In genomic region chr14:69818760-69819191, GRCh38 we compare ENCODE assay signal across 8 cellular contexts. TPM values are rescaled to one million over a fixed set of nuclear protein-coding genes. Genes with fewer than 3 reads are reported as not detected.
DNase-seq lines count a peak whose midpoint lies in the region; ATAC-seq and TF ChIP-seq lines count a peak whose summit lies in the region.

No MANE protein-coding gene starts in this region.

- H3K27ac ChIP-seq in WERI-Rb-1, result no peak overlapping the region

- DNase-seq in AG04449 (ENCODE audit: low read depth, low spot score), result peak; percentile 9
- DNase-seq in NCI-H2171 (lab: John Stamatoyannopoulos, UW), result peak; percentile 30
- DNase-seq in WERI-Rb-1, result peak; percentile 88
- DNase-seq in central memory CD4-positive, alpha-beta T cell, result peak; percentile 44
- peak; percentile 18 for DNase-seq in kidney epithelial cell (ENCODE audit: low read depth)
- DNase-seq in stimulated activated CD4-positive, alpha-beta T cell treated with anti-CD3 and anti-CD28 coated beads, Interleukin-2, amount 100 ng/mL, for 4 hours (ENCODE audit: low read depth), result peak; percentile 15

- no peaks in the 10 kb centered on the region for H3K9me3 ChIP-seq in WERI-Rb-1 (ENCODE audit: severe bottlenecking)

- POLR2A ChIA-PET in AG04449 (lab: Yijun Ruan, JAX), result no interaction called here

- ATAC-seq in GM19035 (IDR thresholded peaks at IDR 0.05; ENCODE audit: unreplicated experiment) (peak; percentile 56), HG02588 (IDR thresholded peaks at IDR 0.05; ENCODE audit: unreplicated experiment) (no peak)

- H3K4me3 ChIP-seq in AG04449 (ENCODE audit: low read depth, low read length), result no peak overlapping the region
- H3K4me3 ChIP-seq in WERI-Rb-1 (ENCODE audit: low read depth, low read length), result no peak overlapping the region
- H3K4me3 ChIP-seq in kidney epithelial cell (ENCODE audit: low read depth, low read length), result no peak overlapping the region

- H3K27me3 ChIP-seq in WERI-Rb-1 (ENCODE audit: insufficient read depth, low read depth, severe bottlenecking) (peaks cover 10% of the 10 kb centered on the region), kidney epithelial cell (ENCODE audit: control insufficient read depth, insufficient read depth, low read length) (peaks cover 10% of the 10 kb centered on the region)

- TF ChIP-seq CTCF in AG04449 (IDR thresholded peaks at IDR 0.05; ENCODE audit: insufficient read depth, low read length, missing control alignments) (peak; percentile 59), WERI-Rb-1 (IDR thresholded peaks at IDR 0.05; ENCODE audit: low read depth, low read length) (peak; percentile 77), kidney epithelial cell (IDR thresholded peaks at IDR 0.05; ENCODE audit: insufficient read depth, low read length, poor library complexity, severe bottlenecking) (peak; percentile 72)

- H3K36me3 ChIP-seq in WERI-Rb-1, result no peaks in the 10 kb centered on the region
- H3K36me3 ChIP-seq in kidney epithelial cell (ENCODE audit: control insufficient read depth, insufficient read depth, low read length), result no peaks in the 10 kb centered on the region

- CTCF ChIA-PET in AG04449 (lab: Yijun Ruan, JAX), result interaction anchor here (0.6 to 7.3 kb wide), 31 partner anchors 9 to 999 kb away, joined by 3 to 118 read pairs (median 5); partner anchors contain the start of gene SLC10A1

RNA-seq across cellular contexts. Expression of gene SLC10A1, which starts 21.7 kb away (rescaled TPM):
- not detected in 2 replicates for total RNA-seq in kidney epithelial cell

RNA-seq across cellular contexts. Expression of gene SRSF5, which starts 51.8 kb away (rescaled TPM):
- total RNA-seq in kidney epithelial cell, result 103 and 130 TPM in 2 replicates

Comparison
In these comparisons a context has a peak if more than half of its experiments do, and no peak if none do; other contexts are left out.
1. DNase-seq: peak in every context shown above with its lines; median percentile 88 in WERI-Rb-1; 44 in central memory CD4-positive, alpha-beta T cell; 30 in NCI-H2171; 18 in kidney epithelial cell; 15 in stimulated activated CD4-positive, alpha-beta T cell treated with anti-CD3 and anti-CD28 coated beads, Interleukin-2, amount 100 ng/mL, for 4 hours; 9 in AG04449.